13 cellular contexts compared by ENCODE assay signal in the genomic region with DNA sequence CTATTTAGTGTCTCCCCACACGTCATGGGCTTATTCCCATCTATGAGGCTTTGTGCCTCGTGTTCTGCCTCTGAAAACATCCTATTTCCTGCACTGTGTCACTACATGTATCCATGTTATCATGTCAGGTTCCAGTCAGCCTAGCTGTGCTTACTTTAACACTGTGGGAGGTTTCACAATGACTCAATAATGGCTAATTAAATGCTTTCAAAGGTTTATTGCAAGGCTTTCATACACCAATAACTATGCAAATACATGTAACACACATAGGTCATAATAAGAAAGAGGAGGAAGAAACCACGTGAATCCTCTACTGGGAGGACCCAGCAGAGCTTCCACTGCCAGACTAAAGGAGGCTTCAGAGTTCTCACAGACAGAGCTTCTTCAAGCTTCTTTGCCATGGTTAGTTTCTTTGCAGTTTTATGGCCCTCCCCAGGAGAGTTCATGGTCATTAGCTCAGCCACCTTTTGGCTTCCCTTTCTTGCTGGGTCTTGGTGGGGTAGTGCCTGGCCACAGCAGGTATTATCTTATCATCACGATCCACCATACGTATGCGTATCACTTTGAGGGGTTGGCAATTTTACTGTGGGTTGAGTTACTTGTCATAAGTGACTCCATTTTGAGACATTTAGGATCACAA. TPM values are rescaled to one million over a fixed set of nuclear protein-coding genes. Genes with fewer than 3 reads are reported as not detected.
A peak's percentile ranks its signal among the peaks of the same experiment; 100 is the strongest.
DNase-seq lines count a peak whose midpoint lies in the region; ATAC-seq and TF ChIP-seq lines count a peak whose summit lies in the region.
"Had no signal": no experiment of that assay in that cellular context is flagged by ENCODE, and none has a peak within 500 bp of the region (broad histone marks: within the 10 kb centered on the region; RNA-seq: fewer than 3 reads in every experiment).

No MANE protein-coding gene starts in this region.

- H3K4me3 ChIP-seq in OCI-LY3 (ENCODE audit: low read length) (no peak overlapping the region), mammary epithelial cell (replicated peaks in 1 of 3; ENCODE audit: insufficient read depth in 1 of 3, low read depth in 2 of 3, low read length in 3 of 3) (no peak overlapping the region), colonic mucosa (no peak overlapping the region)
- H3K4me3 ChIP-seq: adrenal gland had no signal

- H2AFZ ChIP-seq in OCI-LY3 (ENCODE audit: low read depth, low read length) = no peak overlapping the region
- H2AFZ ChIP-seq in mammary epithelial cell (ENCODE audit: low read depth, low read length) = no peak overlapping the region
- H2AFZ ChIP-seq: parathyroid adenoma had no signal

- H3K9me3 ChIP-seq in OCI-LY3 (ENCODE audit: insufficient read depth, low read length) = no peaks in the 10 kb centered on the region
- no peaks in the 10 kb centered on the region for H3K9me3 ChIP-seq in mammary epithelial cell (replicated peaks; ENCODE audit: insufficient read depth, low read length)
- no peaks in the 10 kb centered on the region for H3K9me3 ChIP-seq in colonic mucosa
- H3K9me3 ChIP-seq: adrenal gland had no signal

- peaks cover 38% of the 10 kb centered on the region for H3K27me3 ChIP-seq in OCI-LY3 (ENCODE audit: low read depth, low read length)
- H3K27me3 ChIP-seq in mammary epithelial cell (ENCODE audit: insufficient read depth, low read length) = peaks cover 10% of the 10 kb centered on the region
- H3K27me3 ChIP-seq in colonic mucosa = peaks cover 7% of the 10 kb centered on the region
- H3K27me3 ChIP-seq: adrenal gland had no signal

- no peak overlapping the region for H3K27ac ChIP-seq in OCI-LY3 (ENCODE audit: low read length)
- no peak overlapping the region for H3K27ac ChIP-seq in mammary epithelial cell (ENCODE audit: insufficient read depth, low read depth, low read length)
- no peak overlapping the region for H3K27ac ChIP-seq in colonic mucosa
- H3K27ac ChIP-seq: adrenal gland, epithelial cell of prostate, parathyroid adenoma had no signal

- no peak overlapping the region for H3K9ac ChIP-seq in OCI-LY3 (ENCODE audit: low read length)
- H3K9ac ChIP-seq in mammary epithelial cell (ENCODE audit: insufficient read depth, low read length) = no peak overlapping the region
- no peak overlapping the region for H3K9ac ChIP-seq in colonic mucosa (ENCODE audit: low read depth in 2 of 2, low read length in 2 of 2)
- H3K9ac ChIP-seq: parathyroid adenoma had no signal

- H3K79me2 ChIP-seq in OCI-LY3 (ENCODE audit: low read length) (no peaks in the 10 kb centered on the region), mammary epithelial cell (ENCODE audit: insufficient read depth, low read length) (no peaks in the 10 kb centered on the region)
- H3K79me2 ChIP-seq: parathyroid adenoma had no signal

- 58% methylated on average over 6 of the region's 6 CpGs for WGBS in mammary epithelial cell (ENCODE audit: low coverage, missing lambda C conversion rate)

- CTCF ChIA-PET in mammary epithelial cell (lab: Charles Lee; ENCODE audit: low non-redundant PET) = no interaction called here

- TF ChIP-seq CTCF in OCI-LY3 (IDR thresholded peaks at IDR 0.05; ENCODE audit: low read depth, low read length) (no peak), mammary epithelial cell (conservative IDR thresholded peaks at IDR 0.05 in 1 of 2, IDR thresholded peaks at IDR 0.05 in 1 of 2; ENCODE audit: extremely low read depth in 1 of 2, insufficient read depth in 1 of 2, low read depth in 1 of 2, low read length in 2 of 2) (no peak), colonic mucosa (IDR thresholded peaks at IDR 0.05) (no peak)

- H3K4me1 Mint-ChIP-seq in activated T-helper 2 cell treated with anti-CD3 and anti-CD28 coated beads, Interferon-gamma antibody, Interleukin-2, Interleukin-4, amounts not matched to agents 10 μg/mL and 5 μg/mL and 100 μg/mL, durations not matched to agents 14 hours and 24 hours and 36 hours (ENCODE audit: low read depth) = no peaks in the 10 kb centered on the region

- no peaks in the 10 kb centered on the region for H3K36me3 ChIP-seq in OCI-LY3 (replicated peaks; ENCODE audit: low read depth, low read length)
- no peaks in the 10 kb centered on the region for H3K36me3 ChIP-seq in mammary epithelial cell (ENCODE audit: insufficient read depth, low read length)
- H3K36me3 ChIP-seq in colonic mucosa = no peaks in the 10 kb centered on the region
- H3K36me3 ChIP-seq: adrenal gland had no signal

- H4K20me1 ChIP-seq in OCI-LY3 (ENCODE audit: insufficient read depth, low read length) (no peaks in the 10 kb centered on the region; the same call in 1 of the 2 replicates), mammary epithelial cell (ENCODE audit: insufficient read depth, low read length) (no peaks in the 10 kb centered on the region)

- ATAC-seq in GM18499 (IDR thresholded peaks at IDR 0.05; ENCODE audit: insufficient read depth, unreplicated experiment) = peak; percentile 96
- peak; percentile 97 for ATAC-seq in GM19468 (IDR thresholded peaks at IDR 0.05; ENCODE audit: extremely low read depth, unreplicated experiment)
- peak; percentile 79 for ATAC-seq in HG03025 (IDR thresholded peaks at IDR 0.05; ENCODE audit: low FRiP score, unreplicated experiment)

- in situ Hi-C loops in mammary epithelial cell (cut with MboI; ENCODE audit: low sequenced_read_pairs in 2 of 2) = no loop called here

- H3K27ac Mint-ChIP-seq in activated T-helper 2 cell treated with anti-CD3 and anti-CD28 coated beads, Interferon-gamma antibody, Interleukin-2, Interleukin-4, amounts not matched to agents 10 μg/mL and 5 μg/mL and 100 μg/mL, durations not matched to agents 14 hours and 24 hours and 36 hours = no peak overlapping the region

- H3K4me3 Mint-ChIP-seq in activated T-helper 2 cell treated with anti-CD3 and anti-CD28 coated beads, Interferon-gamma antibody, Interleukin-2, Interleukin-4, amounts not matched to agents 10 μg/mL and 5 μg/mL and 100 μg/mL, durations not matched to agents 14 hours and 24 hours and 36 hours (ENCODE audit: low read depth) = no peak overlapping the region

- H3K27me3 Mint-ChIP-seq in activated T-helper 2 cell treated with anti-CD3 and anti-CD28 coated beads, Interferon-gamma antibody, Interleukin-2, Interleukin-4, amounts not matched to agents 10 μg/mL and 5 μg/mL and 100 μg/mL, durations not matched to agents 14 hours and 24 hours and 36 hours (ENCODE audit: low read depth) = peaks cover 31% of the 10 kb centered on the region

- no peaks in the 10 kb centered on the region for H3K36me3 Mint-ChIP-seq in activated T-helper 2 cell treated with anti-CD3 and anti-CD28 coated beads, Interferon-gamma antibody, Interleukin-2, Interleukin-4, amounts not matched to agents 10 μg/mL and 5 μg/mL and 100 μg/mL, durations not matched to agents 14 hours and 24 hours and 36 hours (ENCODE audit: low read depth)

- no peaks in the 10 kb centered on the region for H3K9me3 Mint-ChIP-seq in activated T-helper 2 cell treated with anti-CD3 and anti-CD28 coated beads, Interferon-gamma antibody, Interleukin-2, Interleukin-4, amounts not matched to agents 10 μg/mL and 5 μg/mL and 100 μg/mL, durations not matched to agents 14 hours and 24 hours and 36 hours

- intact Hi-C loops in mammary epithelial cell (cut with micrococcal nuclease) (no loop called here), colonic mucosa (cut with DNase I) (loop anchor here (10.0 kb wide), 1 partner anchor 109 kb away; no protein-coding TSS in a partner anchor)
- intact Hi-C loops in activated T-helper 2 cell treated with anti-CD3 and anti-CD28 coated beads, Interferon-gamma antibody, Interleukin-2, Interleukin-4, amounts not matched to agents 10 μg/mL and 5 μg/mL and 100 μg/mL, durations not matched to agents 14 hours and 24 hours and 36 hours (cut with micrococcal nuclease) = no loop called here

- dilution Hi-C loops in mammary epithelial cell (cut with HindIII; ENCODE audit: low sequenced_read_pairs) = loop anchor here (5.0 kb wide), 1 partner anchor 58 kb away; no protein-coding TSS in a partner anchor

- peaks cover 29% of the 10 kb centered on the region for H3K4me1 ChIP-seq in OCI-LY3 (ENCODE audit: low read length)
- H3K4me1 ChIP-seq in mammary epithelial cell (ENCODE audit: insufficient read depth, low read length) = no peaks in the 10 kb centered on the region
- no peaks in the 10 kb centered on the region for H3K4me1 ChIP-seq in colonic mucosa
- H3K4me1 ChIP-seq: adrenal gland, parathyroid adenoma had no signal

- H3K4me2 ChIP-seq in OCI-LY3 (ENCODE audit: low read length) = peak overlapping the region; percentile 61
- no peak overlapping the region for H3K4me2 ChIP-seq in mammary epithelial cell (ENCODE audit: insufficient read depth, low read depth, low read length)

- DNase-seq in mammary epithelial cell (no peak), DMS53 treated with DMSO at 0.1 percent for 48 hours (lab: John Stamatoyannopoulos, UW; ENCODE audit: unreplicated experiment) (no peak), colonic mucosa (no peak)
- no peak for DNase-seq in activated T-helper 2 cell treated with anti-CD3 and anti-CD28 coated beads, Interferon-gamma antibody, Interleukin-2, Interleukin-4, amounts not matched to agents 10 μg/mL and 5 μg/mL and 100 μg/mL, durations not matched to agents 14 hours and 24 hours and 36 hours (ENCODE audit: low spot score)
- DNase-seq: adrenal gland, MM.1S had no signal

- no TSS peak for BruUV-seq in mammary epithelial cell (replicated peaks; lab: Mats Ljungman, UMichigan)

RNA-seq across cellular contexts. Expression of a gene that starts 5.1 kb away (rescaled TPM):
- under 1 TPM in 1 of 2 donors, not detected in 1; 0.50 TPM for total RNA-seq in mammary epithelial cell
- not detected for polyA plus RNA-seq in mammary epithelial cell
- not detected for polyA minus RNA-seq in mammary epithelial cell
- 1 to 10 TPM; 1.9 to 4.7 TPM for total RNA-seq in colonic mucosa
- not detected in 2 replicates for total RNA-seq in activated T-helper 2 cell treated with anti-CD3 and anti-CD28 coated beads, Interferon-gamma antibody, Interleukin-2, Interleukin-4, amounts not matched to agents 10 μg/mL and 5 μg/mL and 100 μg/mL, durations not matched to agents 14 hours and 24 hours and 36 hours
- polyA plus RNA-seq: keratinocyte had no signal
